21 cellular contexts compared by ENCODE assay signal in the genomic region with DNA sequence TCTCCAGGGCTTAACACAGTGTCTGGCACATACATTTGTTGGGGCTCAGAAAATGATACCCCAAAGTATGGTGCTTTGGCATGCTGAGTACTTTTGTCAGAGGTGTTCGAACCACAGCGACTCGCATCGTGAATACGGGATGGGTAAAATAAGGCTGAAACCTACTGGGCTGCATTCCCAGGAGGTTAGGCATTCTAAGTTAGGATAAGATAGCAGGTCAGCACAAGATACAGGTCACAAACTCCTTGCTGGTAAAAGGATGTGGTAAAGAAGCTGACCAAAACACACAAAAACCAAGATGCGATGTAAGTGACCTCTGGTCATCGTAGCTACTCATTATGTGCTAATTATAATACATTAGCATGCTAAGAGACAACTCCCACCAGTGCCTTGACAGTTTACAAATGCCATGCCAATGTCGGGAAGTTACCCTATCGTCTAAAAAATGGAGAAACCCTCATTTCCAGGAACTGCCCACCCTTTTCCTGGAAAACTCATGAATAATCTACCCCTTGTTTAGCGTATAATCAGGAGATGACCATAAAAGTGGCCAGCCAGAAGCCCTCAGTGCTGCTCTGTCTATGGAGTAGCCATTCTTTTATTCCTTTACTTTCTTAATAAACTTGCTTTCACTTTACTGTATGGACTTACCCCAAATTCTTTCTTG.
"Had no signal": no experiment of that assay in that cellular context is flagged by ENCODE, and none has a peak within 500 bp of the region (broad histone marks: within the 10 kb centered on the region; RNA-seq: fewer than 3 reads in every experiment).

No MANE protein-coding gene starts in this region.

- H3K4me3 ChIP-seq: cardiac muscle cell, mucosa of descending colon, right lobe of liver, stomach, testis, upper lobe of right lung had no signal

- H3K9ac ChIP-seq: parathyroid adenoma had no signal

- H3K4me1 ChIP-seq: parathyroid adenoma, testis, upper lobe of right lung had no signal

- H3K36me3 Mint-ChIP-seq: memory B cell had no signal

- H3K36me3 ChIP-seq: cardiac muscle cell, right lobe of liver, stomach, upper lobe of right lung had no signal

- H3K27me3 ChIP-seq: cardiac muscle cell, right lobe of liver, stomach, testis, upper lobe of right lung had no signal

- H3K27ac Mint-ChIP-seq: dendritic cell treated with granulocyte-macrophage colony-stimulating factor and Interleukin-4, amounts not matched to agents 40 ng/mL and 50 ng/mL, for 4 days; memory B cell; T-cell had no signal

- H3K9me3 Mint-ChIP-seq: memory B cell, T-cell had no signal

- H3K27ac ChIP-seq: cardiac muscle cell, parathyroid adenoma, right lobe of liver, stomach, testis, upper lobe of right lung had no signal

- H3K27me3 Mint-ChIP-seq: memory B cell, naive B cell, T-cell had no signal

- ATAC-seq: mucosa of descending colon, right lobe of liver, SK-N-SH treated with all-trans-retinoic acid at 6 μM for 48 hours, T-cell, upper lobe of right lung had no signal

- H3K9me3 ChIP-seq: mucosa of descending colon, right lobe of liver, stomach, testis, upper lobe of right lung had no signal

- FAIRE-seq: small intestine had no signal

- H3K4me3 Mint-ChIP-seq: dendritic cell treated with granulocyte-macrophage colony-stimulating factor and Interleukin-4, amounts not matched to agents 40 ng/mL and 50 ng/mL, for 4 days; memory B cell; T-cell had no signal

- DNase-seq: activated CD4-positive, alpha-beta T cell treated with anti-CD3 and anti-CD28 coated beads for 48 hours; activated CD4-positive, CD25-positive, alpha-beta regulatory T cell; activated naive CD4-positive, alpha-beta T cell treated with anti-CD3 and anti-CD28 coated beads, Interleukin-2, amount 50 U/mL, for 16 hours; amniotic stem cell; effector CD8-positive, alpha-beta T cell; mucosa of descending colon; naive B cell; small intestine; stimulated activated CD4-positive, alpha-beta T cell treated with anti-CD3 and anti-CD28 coated beads, Interleukin-15, amount 100 ng/mL, for 24 hours; stimulated activated CD4-positive, alpha-beta T cell treated with anti-CD3 and anti-CD28 coated beads, Interleukin-2, amount 100 ng/mL, for 48 hours; stomach; T-cell; T-helper 9 cell; testis; upper lobe of right lung had no signal
